ENCODE assay signal across 8 cellular contexts in the genomic region with DNA sequence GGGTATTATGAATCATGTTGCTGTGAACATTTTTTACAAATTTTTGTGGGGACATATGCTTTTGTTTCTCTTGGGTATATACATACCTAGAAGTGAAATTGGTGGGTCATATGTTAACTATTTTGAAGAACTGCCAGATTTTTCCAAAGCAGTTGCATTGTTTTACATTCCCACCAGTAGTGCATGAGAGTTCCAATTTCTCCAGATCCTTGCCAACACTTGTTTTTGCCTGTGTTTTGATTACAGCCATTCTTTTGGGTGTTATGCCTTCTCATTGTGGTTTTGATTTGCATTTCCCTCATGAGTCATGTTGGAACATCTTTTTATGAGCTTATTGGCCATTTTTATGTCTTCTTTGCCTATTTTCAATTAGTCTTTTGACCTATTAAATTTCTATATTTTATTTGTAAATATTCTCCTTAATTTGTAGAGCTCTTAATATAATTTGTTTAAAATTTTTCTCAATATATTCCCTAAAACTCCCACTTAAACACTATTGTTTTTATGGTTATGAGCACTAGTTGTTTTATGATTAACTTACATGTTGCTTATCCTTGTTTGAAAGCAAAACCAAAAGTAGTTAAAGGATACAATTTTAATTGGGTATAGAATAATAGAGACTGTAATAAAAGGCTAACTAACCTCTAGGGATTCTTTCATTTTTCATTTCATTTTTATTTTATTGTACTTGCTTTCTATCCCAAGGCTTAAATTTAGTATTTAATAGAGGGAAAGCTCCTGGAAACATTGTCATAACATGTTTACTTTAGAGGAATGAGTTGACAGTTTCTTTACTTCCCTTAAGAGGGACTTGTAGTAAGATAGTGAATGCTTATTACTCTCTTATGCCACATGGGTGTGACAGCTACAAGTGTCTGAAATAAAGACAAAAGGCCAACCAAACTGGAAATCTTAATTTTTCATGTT. TPM values are rescaled to one million over a fixed set of nuclear protein-coding genes. Genes with fewer than 3 reads are reported as not detected.
DNase-seq lines count a peak whose midpoint lies in the region; ATAC-seq and TF ChIP-seq lines count a peak whose summit lies in the region.

No MANE protein-coding gene starts in this region.

- H3K27ac Mint-ChIP-seq in activated naive CD4-positive, alpha-beta T cell treated with anti-CD3 and anti-CD28 coated beads for 36 hours, result peak overlapping the region; percentile 70

- H3K27me3 ChIP-seq in fibroblast of lung (ENCODE audit: control insufficient read depth, insufficient read depth, low read length), result no peaks in the 10 kb centered on the region
- no peaks in the 10 kb centered on the region for H3K27me3 ChIP-seq in subcutaneous abdominal adipose tissue (ENCODE audit: control insufficient read depth in 5 of 5, insufficient read depth in 4 of 5, low read length in 5 of 5)

- H3K36me3 Mint-ChIP-seq in activated naive CD4-positive, alpha-beta T cell treated with anti-CD3 and anti-CD28 coated beads for 36 hours (ENCODE audit: low read depth), result peaks cover 21% of the 10 kb centered on the region

- intact Hi-C loops in activated naive CD4-positive, alpha-beta T cell treated with anti-CD3 and anti-CD28 coated beads for 36 hours (cut with micrococcal nuclease), result loop anchor here (1.0 to 5.0 kb wide), 2 partner anchors 177 to 323 kb away; a partner anchor contains a TSS

- H3K4me3 Mint-ChIP-seq in activated naive CD4-positive, alpha-beta T cell treated with anti-CD3 and anti-CD28 coated beads for 36 hours, result no peak overlapping the region

- no peak overlapping the region for H3K9ac ChIP-seq in fibroblast of lung (ENCODE audit: insufficient read depth, low read length)
- no peak overlapping the region for H3K9ac ChIP-seq in subcutaneous abdominal adipose tissue (ENCODE audit: low read length in 5 of 5)

- H3K4me1 ChIP-seq in fibroblast of lung (ENCODE audit: control insufficient read depth, extremely low read depth, insufficient read depth, low read length), result peaks cover 2% of the 10 kb centered on the region
- peaks cover 0 to 46% (median 38%) of the 10 kb centered on the region in 5 donors for H3K4me1 ChIP-seq in subcutaneous abdominal adipose tissue (ENCODE audit: control insufficient read depth in 5 of 5, insufficient read depth in 5 of 5, low read length in 5 of 5)

- peak in 1 of 2 donors; percentile 13 for TF ChIP-seq CTCF in fibroblast of lung (conservative IDR thresholded peaks at IDR 0.05 in 1 of 2, IDR thresholded peaks at IDR 0.05 in 1 of 2; ENCODE audit: low read depth in 1 of 2, low read length in 2 of 2)

- DNase-seq in activated naive CD4-positive, alpha-beta T cell treated with anti-CD3 and anti-CD28 coated beads for 36 hours, result no peak
- DNase-seq in activated naive CD4-positive, alpha-beta T cell treated with Interleukin-2 at 50 U/mL for 16 hours, result no peak
- DNase-seq in SKM-1 (lab: John Stamatoyannopoulos, UW; ENCODE audit: unreplicated experiment) (peak; percentile 7), fibroblast of lung (ENCODE audit: low read depth in 2 of 2) (peak; percentile 85 to 97), OCI-M2 (lab: John Stamatoyannopoulos, UW; ENCODE audit: unreplicated experiment) (no peak), NCI-H1417 (lab: John Stamatoyannopoulos, UW) (no peak)

- H3K79me2 ChIP-seq in fibroblast of lung (ENCODE audit: control insufficient read depth, insufficient read depth, low read length), result peaks cover 74% of the 10 kb centered on the region

- no peaks in the 10 kb centered on the region for H3K27me3 Mint-ChIP-seq in activated naive CD4-positive, alpha-beta T cell treated with anti-CD3 and anti-CD28 coated beads for 36 hours (ENCODE audit: low read depth)

- H3K9me3 Mint-ChIP-seq in activated naive CD4-positive, alpha-beta T cell treated with anti-CD3 and anti-CD28 coated beads for 36 hours, result no peaks in the 10 kb centered on the region

- CTCF ChIA-PET in activated naive CD4-positive, alpha-beta T cell treated with anti-CD3 and anti-CD28 coated beads for 36 hours (lab: Charles Lee), result interaction anchor here (0.6 to 1.2 kb wide), 5 partner anchors 19 to 311 kb away, joined by 3 read pairs; no protein-coding TSS in a partner anchor

- no peak overlapping the region for H3K4me3 ChIP-seq in fibroblast of lung (replicated peaks in 1 of 4; ENCODE audit: control extremely low read depth in 1 of 4, insufficient read depth in 1 of 4, low read depth in 3 of 4, low read length in 4 of 4)
- H3K4me3 ChIP-seq in subcutaneous abdominal adipose tissue (ENCODE audit: low read depth in 1 of 5, low read length in 5 of 5), result no peak overlapping the region

- ATAC-seq in HG03159 (IDR thresholded peaks at IDR 0.05; ENCODE audit: unreplicated experiment), result no peak

- H4K20me1 ChIP-seq in fibroblast of lung (ENCODE audit: control insufficient read depth, extremely low read depth, insufficient read depth, low read length), result no peaks in the 10 kb centered on the region

- H3K9me3 ChIP-seq in fibroblast of lung (ENCODE audit: control insufficient read depth, insufficient read depth, low read depth, low read length), result no peaks in the 10 kb centered on the region
- H3K9me3 ChIP-seq in subcutaneous abdominal adipose tissue (ENCODE audit: control insufficient read depth in 5 of 5, low read length in 5 of 5), result peaks cover 0 to 3% (median 0%) of the 10 kb centered on the region in 5 donors

- H3K27ac ChIP-seq in fibroblast of lung (ENCODE audit: insufficient read depth, low read length) (no peak overlapping the region), subcutaneous abdominal adipose tissue (ENCODE audit: low read depth, low read length) (peak overlapping the region; percentile 11)

- H2AFZ ChIP-seq in fibroblast of lung (ENCODE audit: low read length), result no peak overlapping the region

- H3K4me1 Mint-ChIP-seq in activated naive CD4-positive, alpha-beta T cell treated with anti-CD3 and anti-CD28 coated beads for 36 hours (ENCODE audit: low read depth), result peaks cover 59% of the 10 kb centered on the region

- H3K4me2 ChIP-seq in fibroblast of lung (ENCODE audit: extremely low read depth, insufficient read depth, low read length), result no peak overlapping the region

- no peaks in the 10 kb centered on the region for H3K36me3 ChIP-seq in fibroblast of lung (ENCODE audit: control insufficient read depth, insufficient read depth, low read length)
- H3K36me3 ChIP-seq in subcutaneous abdominal adipose tissue (ENCODE audit: control insufficient read depth in 5 of 5, insufficient read depth in 5 of 5, low read length in 5 of 5), result peaks cover 3 to 9% (median 4%) of the 10 kb centered on the region in 5 donors

RNA-seq across cellular contexts. Expression of a gene that starts 5.5 kb away (rescaled TPM):
- 10 to 100 TPM; 23.1 to 23.5 TPM for total RNA-seq in activated naive CD4-positive, alpha-beta T cell treated with anti-CD3 and anti-CD28 coated beads for 36 hours
- total RNA-seq in fibroblast of lung, result 28.5 and 34.7 TPM in 2 replicates
- polyA plus RNA-seq in fibroblast of lung, result 14.4 and 17.9 TPM in 2 replicates
- 8.5 and 9.7 TPM in 2 replicates for polyA plus RNA-seq in fibroblast of lung (2012)
- 4.0 TPM in 2 replicates for polyA minus RNA-seq in fibroblast of lung (ENCODE audit: low replicate concordance)

Comparison
In these comparisons a context has a peak if more than half of its experiments do, and no peak if none do; other contexts are left out.
1. DNase-seq: peak in SKM-1 (single experiment) and fibroblast of lung (2 of 2); none in activated naive CD4-positive, alpha-beta T cell treated with anti-CD3 and anti-CD28 coated beads for 36 hours (single experiment), activated naive CD4-positive, alpha-beta T cell treated with Interleukin-2 at 50 U/mL for 16 hours (single experiment), OCI-M2 (single experiment) and NCI-H1417 (0 of 3).